Comparison of ENCODE assay signal across 22 cellular contexts in genomic region chr3:78976200-78976599, GRCh38.
DNase-seq lines count a peak whose midpoint lies in the region; ATAC-seq and TF ChIP-seq lines count a peak whose summit lies in the region.
"Had no signal": no experiment of that assay in that cellular context is flagged by ENCODE, and none has a peak within 500 bp of the region (broad histone marks: within the 10 kb centered on the region; RNA-seq: fewer than 3 reads in every experiment).

No MANE protein-coding gene starts in this region.

- DNase-seq in NCI-H82 (lab: John Stamatoyannopoulos, UW) (peak; percentile 55), NCI-H82 treated with DMSO at 0.1 percent for 48 hours (lab: John Stamatoyannopoulos, UW; ENCODE audit: unreplicated experiment) (no peak), SJSA1 (ENCODE audit: low read depth in 1 of 2, low spot score in 2 of 2) (no peak), glutamatergic neuron (no peak), cardiac septum (ENCODE audit: low spot score) (no peak), HUDEP-2 (lab: John Stamatoyannopoulos, UW; ENCODE audit: unreplicated experiment in 76 of 76) (no peak)
- DNase-seq: 8988T, AML-193, DMS79 treated with DMSO at 0.1 percent for 48 hours, Karpas-422, MV-4-11, NCI-H1417, NCI-H1694 treated with DMSO at 0.1 percent for 48 hours, NCI-H774, OCI-M1, T-helper 2 cell had no signal

- no peak for TF ChIP-seq CTCF in glutamatergic neuron (IDR thresholded peaks at IDR 0.05; ENCODE audit: partially characterized antibody, unreplicated experiment)

- no peaks in the 10 kb centered on the region for H3K27me3 ChIP-seq in SJSA1 (replicated peaks)

- H3K4me3 ChIP-seq in SJSA1, result no peak overlapping the region
- H3K4me3 ChIP-seq: HAP-1 had no signal

- 0 out of 2 replicates have a peak overlapping the region, but pooled peaks have one; percentile 4 for H3K27ac ChIP-seq in SJSA1
- H3K27ac ChIP-seq: C4-2B had no signal

- H3K9me3 Mint-ChIP-seq in glutamatergic neuron (ENCODE audit: unreplicated experiment), result peaks cover 17% of the 10 kb centered on the region
- peaks cover 3% of the 10 kb centered on the region for H3K9me3 Mint-ChIP-seq in stimulated activated memory B cell treated with anti-CD40 and anti-IgM and Interleukin-4, amounts not matched to agents 10 μg/mL and 1 μg/mL and 100 μg/mL, for 72 hours

- H3K36me3 Mint-ChIP-seq in glutamatergic neuron (ENCODE audit: unreplicated experiment), result no peaks in the 10 kb centered on the region
- H3K36me3 Mint-ChIP-seq in stimulated activated memory B cell treated with anti-CD40 and anti-IgM and Interleukin-4, amounts not matched to agents 10 μg/mL and 1 μg/mL and 100 μg/mL, for 72 hours, result no peaks in the 10 kb centered on the region
- H3K36me3 Mint-ChIP-seq: IgD-negative memory B cell had no signal

- no peaks in the 10 kb centered on the region for H3K9me3 ChIP-seq in SJSA1 (replicated peaks)
- H3K9me3 ChIP-seq: HAP-1 had no signal

- H3K27ac Mint-ChIP-seq in glutamatergic neuron (ENCODE audit: unreplicated experiment), result peak overlapping the region; percentile 90
- H3K27ac Mint-ChIP-seq in stimulated activated memory B cell treated with anti-CD40 and anti-IgM and Interleukin-4, amounts not matched to agents 10 μg/mL and 1 μg/mL and 100 μg/mL, for 72 hours, result no peak overlapping the region
- H3K27ac Mint-ChIP-seq: IgD-negative memory B cell had no signal

- no peaks in the 10 kb centered on the region for H3K36me3 ChIP-seq in SJSA1
- H3K36me3 ChIP-seq: HAP-1 had no signal

- peaks cover 7% of the 10 kb centered on the region for H3K27me3 Mint-ChIP-seq in glutamatergic neuron (ENCODE audit: unreplicated experiment)
- H3K27me3 Mint-ChIP-seq in stimulated activated memory B cell treated with anti-CD40 and anti-IgM and Interleukin-4, amounts not matched to agents 10 μg/mL and 1 μg/mL and 100 μg/mL, for 72 hours, result no peaks in the 10 kb centered on the region
- H3K27me3 Mint-ChIP-seq: IgD-negative memory B cell had no signal

- peaks cover 69% of the 10 kb centered on the region for H3K4me1 Mint-ChIP-seq in glutamatergic neuron (ENCODE audit: low read depth, unreplicated experiment)
- no peaks in the 10 kb centered on the region for H3K4me1 Mint-ChIP-seq in stimulated activated memory B cell treated with anti-CD40 and anti-IgM and Interleukin-4, amounts not matched to agents 10 μg/mL and 1 μg/mL and 100 μg/mL, for 72 hours
- H3K4me1 Mint-ChIP-seq: IgD-negative memory B cell had no signal

- intact Hi-C loops in cardiac septum (cut with DNase I), result no loop called here

- peak overlapping the region; percentile 31 for H3K4me3 Mint-ChIP-seq in glutamatergic neuron (ENCODE audit: unreplicated experiment)
- H3K4me3 Mint-ChIP-seq in stimulated activated memory B cell treated with anti-CD40 and anti-IgM and Interleukin-4, amounts not matched to agents 10 μg/mL and 1 μg/mL and 100 μg/mL, for 72 hours, result no peak overlapping the region
- H3K4me3 Mint-ChIP-seq: IgD-negative memory B cell had no signal

- ATAC-seq in stimulated activated memory B cell treated with anti-CD40 and anti-IgM and Interleukin-4, amounts not matched to agents 10 μg/mL and 1 μg/mL and 100 μg/mL, for 72 hours, result peak; percentile 27
- ATAC-seq in HG03175 (IDR thresholded peaks at IDR 0.05; ENCODE audit: unreplicated experiment), result no peak
- ATAC-seq: Right ventricle myocardium inferior had no signal

- peaks cover 14% of the 10 kb centered on the region for H3K4me1 ChIP-seq in SJSA1 (replicated peaks)
